8 cellular contexts compared by ENCODE assay signal in the genomic region with DNA sequence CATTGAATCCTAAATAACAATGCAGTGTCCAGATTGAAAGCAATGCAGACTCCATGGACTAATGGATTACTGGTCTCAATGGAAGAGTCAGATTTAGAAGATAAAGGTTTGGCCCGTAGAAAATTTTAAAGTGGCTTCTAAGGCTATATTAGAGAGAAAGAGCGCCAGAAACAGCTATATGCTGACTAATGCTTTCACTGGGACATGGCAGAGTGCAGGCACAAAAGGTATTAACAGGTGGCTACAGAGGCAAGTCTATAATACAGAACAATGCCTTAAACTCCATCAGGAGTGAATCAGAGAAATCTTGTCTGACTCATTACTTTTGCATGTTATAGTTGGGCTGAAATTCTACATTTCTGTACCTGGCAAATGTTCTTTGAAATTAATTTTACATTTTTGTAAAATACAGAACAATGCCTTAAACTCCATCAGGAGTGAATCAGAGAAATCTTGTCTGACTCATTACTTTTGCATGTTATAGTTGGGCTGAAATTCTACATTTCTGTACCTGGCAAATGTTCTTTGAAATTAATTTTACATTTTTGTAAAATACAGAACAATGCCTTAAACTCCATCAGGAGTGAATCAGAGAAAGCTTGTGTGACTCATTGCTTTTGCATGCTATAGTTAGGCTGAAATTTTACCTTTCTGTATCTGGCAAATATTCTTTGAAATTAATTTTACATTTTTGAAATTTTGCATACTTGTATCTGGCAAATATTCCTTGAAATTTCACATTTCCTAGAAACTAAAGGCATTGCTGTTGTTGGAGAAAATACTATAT.
A peak's percentile ranks its signal among the peaks of the same experiment; 100 is the strongest.
DNase-seq lines count a peak whose midpoint lies in the region; ATAC-seq, FAIRE-seq and TF ChIP-seq lines count a peak whose summit lies in the region.
"Not testable (repeated sequence)": the region's sequence is repeated elsewhere in the genome, so short reads cannot be mapped to it uniquely, and the experiment has no call there.

No MANE protein-coding gene starts in this region.

- H3F3A ChIP-seq in PC-3 (ENCODE audit: low read length, unreplicated experiment) = not testable (repeated sequence)
- H3F3A ChIP-seq in SK-N-SH (replicated peaks; ENCODE audit: insufficient read depth) = peaks cover 27% of the 10 kb centered on the region

- not testable (repeated sequence) for H3K9me3 ChIP-seq in MG63; PC-3 (ENCODE audit: low read length); SK-N-SH; osteoblast (ENCODE audit: low read depth, low read length)

- H2AFZ ChIP-seq in PC-3 (ENCODE audit: low read length); SK-N-SH (ENCODE audit: low read depth); osteoblast (ENCODE audit: low read length): not testable (repeated sequence)

- 6% methylated on average over 2 of the region's 2 CpGs for WGBS in SK-N-SH (ENCODE audit: low lambda C conversion rate)

- intact Hi-C loops in PC-3 (cut with micrococcal nuclease) = not testable (repeated sequence)

- in situ Hi-C loops in astrocyte of the spinal cord (cut with HindIII; ENCODE audit: low sequenced_read_pairs) = not testable (repeated sequence)

- H3K9me2 ChIP-seq in PC-3 (replicated peaks; ENCODE audit: low read length); SK-N-SH: not testable (repeated sequence)

- H3K79me2 ChIP-seq in PC-3 (ENCODE audit: low read length); SK-N-SH (ENCODE audit: insufficient read depth); osteoblast (ENCODE audit: insufficient read depth, low read length): not testable (repeated sequence)

- DNase-seq in H54 (ENCODE audit: insufficient read length, low spot score); SK-N-SH: not testable (repeated sequence)
- DNase-seq in MG63 (peak; percentile 43), PC-3 (peak; percentile 44), astrocyte of the spinal cord (ENCODE audit: low read depth, low spot score) (peak; percentile 62), fibroblast of pulmonary artery (ENCODE audit: low read depth) (peak; percentile 35), osteoblast (ENCODE audit: insufficient read length, low spot score, missing footprints) (peak; percentile 29), urothelium cell line (ENCODE audit: low spot score) (peak; percentile 47)

- POLR2A ChIA-PET in PC-3 (lab: Charles Lee; ENCODE audit: unreplicated experiment); SK-N-SH (lab: Yijun Ruan, JAX): not testable (repeated sequence)

- not testable (repeated sequence) for ATAC-seq in PC-3

- peak overlapping the region; percentile 12; the same call in 1 of the 2 replicates for H3K4me2 ChIP-seq in PC-3 (ENCODE audit: low read length)
- peak overlapping the region; percentile 5; the same call in 1 of the 2 replicates for H3K4me2 ChIP-seq in SK-N-SH
- H3K4me2 ChIP-seq in osteoblast (ENCODE audit: insufficient read depth, low read length) = not testable (repeated sequence)

- TF ChIP-seq CTCF in PC-3 (conservative IDR thresholded peaks at IDR 0.05; ENCODE audit: low read depth, low read length); SK-N-SH (IDR thresholded peaks at IDR 0.05); astrocyte of the spinal cord (IDR thresholded peaks at IDR 0.05; ENCODE audit: low read depth, low read length); fibroblast of pulmonary artery (IDR thresholded peaks at IDR 0.05; ENCODE audit: low read length, missing control alignments); osteoblast (IDR thresholded peaks at IDR 0.05; ENCODE audit: extremely low read depth, low read depth, low read length): not testable (repeated sequence)

- TF ChIP-seq EP300 in SK-N-SH (IDR thresholded peaks at IDR 0.05; ENCODE audit: borderline replicate concordance in 1 of 2, low read depth in 1 of 2, low read length in 1 of 2) = peak in 1 of 2 experiments; percentile 67; a peak in 2 of 4 replicates

- CTCF ChIA-PET in PC-3 (lab: Charles Lee); SK-N-SH (lab: Yijun Ruan, JAX): not testable (repeated sequence)

- not testable (repeated sequence) for H3K4me3 ChIP-seq in MG63; PC-3 (ENCODE audit: low read length); SK-N-SH (ENCODE audit: low read depth in 2 of 2, low read length in 1 of 2); astrocyte of the spinal cord (ENCODE audit: low read depth, low read length); fibroblast of pulmonary artery (replicated peaks; ENCODE audit: low read depth, low read length); osteoblast (ENCODE audit: insufficient read depth, low read length)

- TF ChIP-seq RAD21 in SK-N-SH (IDR thresholded peaks at IDR 0.05; ENCODE audit: low read length) = not testable (repeated sequence)

- peak; percentile 98 for FAIRE-seq in H54 (lab: Jason Lieb, UNC)
- not testable (repeated sequence) for FAIRE-seq in urothelium cell line (lab: Jason Lieb, UNC)

- peak overlapping the region; percentile 31; the same call in 1 of the 2 replicates for H3K9ac ChIP-seq in PC-3 (ENCODE audit: low read length)
- not testable (repeated sequence) for H3K9ac ChIP-seq in SK-N-SH

- H3K36me3 ChIP-seq in MG63; PC-3 (ENCODE audit: low read depth, low read length); SK-N-SH (replicated peaks in 1 of 2; ENCODE audit: control insufficient read depth in 1 of 2, insufficient read depth in 2 of 2, low read length in 1 of 2); osteoblast (ENCODE audit: insufficient read depth, low read length): not testable (repeated sequence)

- H3K27ac ChIP-seq in PC-3 (ENCODE audit: low read length) = peak overlapping the region; percentile 77
- peak overlapping the region in 1 of 2 experiments; percentile 61; a peak in 2 of 4 replicates for H3K27ac ChIP-seq in SK-N-SH (ENCODE audit: low read depth in 2 of 2, low read length in 1 of 2)
- not testable (repeated sequence) for H3K27ac ChIP-seq in osteoblast (ENCODE audit: low read depth, low read length)

- BruUV-seq in PC-3 (replicated peaks; lab: Mats Ljungman, UMichigan) = not testable (repeated sequence)

- H3K4me1 ChIP-seq in PC-3 (ENCODE audit: insufficient read depth, low read length) = peaks cover 11% of the 10 kb centered on the region
- H3K4me1 ChIP-seq in SK-N-SH (ENCODE audit: control insufficient read depth in 1 of 2, insufficient read depth in 2 of 2, low read depth in 1 of 2, low read length in 1 of 2) = 0 out of 4 replicates have a peak, but pooled peaks cover 0 to 11% of the 10 kb centered on the region in 2 experiments
- not testable (repeated sequence) for H3K4me1 ChIP-seq in osteoblast (ENCODE audit: insufficient read depth, low read length)

- H3K27me3 ChIP-seq in MG63; PC-3 (ENCODE audit: low read length); SK-N-SH (ENCODE audit: insufficient read depth); osteoblast (ENCODE audit: insufficient read depth, low read length): not testable (repeated sequence)

- not testable (repeated sequence) for H4K20me1 ChIP-seq in PC-3 (ENCODE audit: low read length); SK-N-SH (ENCODE audit: insufficient read depth); osteoblast (ENCODE audit: insufficient read depth, low read length)

- TF ChIP-seq POLR2A in H54 (IDR thresholded peaks at IDR 0.05; ENCODE audit: low read depth, low read length) = not testable (repeated sequence)

TF ChIP-seq in SK-N-SH, 30 proteins besides CTCF, POLR2A, EP300 and RAD21:
- TF ChIP-seq TCF12 (IDR thresholded peaks at IDR 0.05) (peak; percentile 68), FOXM1 (IDR thresholded peaks at IDR 0.05; ENCODE audit: low read depth) (0 out of 2 replicates have a peak, but pooled peaks have one; percentile 61), FOSL2 (IDR thresholded peaks at IDR 0.05; ENCODE audit: borderline replicate concordance, low read depth) (peak; percentile 80), NFIC (IDR thresholded peaks at IDR 0.05; ENCODE audit: borderline replicate concordance) (peak; percentile 25; the same call in 1 of the 2 replicates), JUND (IDR thresholded peaks at IDR 0.05) (peak; percentile 76), TEAD4 (IDR thresholded peaks at IDR 0.05; ENCODE audit: borderline replicate concordance, insufficient read depth) (peak; percentile 53; the same call in 1 of the 2 replicates)
- TF ChIP-seq, protein P1, sequence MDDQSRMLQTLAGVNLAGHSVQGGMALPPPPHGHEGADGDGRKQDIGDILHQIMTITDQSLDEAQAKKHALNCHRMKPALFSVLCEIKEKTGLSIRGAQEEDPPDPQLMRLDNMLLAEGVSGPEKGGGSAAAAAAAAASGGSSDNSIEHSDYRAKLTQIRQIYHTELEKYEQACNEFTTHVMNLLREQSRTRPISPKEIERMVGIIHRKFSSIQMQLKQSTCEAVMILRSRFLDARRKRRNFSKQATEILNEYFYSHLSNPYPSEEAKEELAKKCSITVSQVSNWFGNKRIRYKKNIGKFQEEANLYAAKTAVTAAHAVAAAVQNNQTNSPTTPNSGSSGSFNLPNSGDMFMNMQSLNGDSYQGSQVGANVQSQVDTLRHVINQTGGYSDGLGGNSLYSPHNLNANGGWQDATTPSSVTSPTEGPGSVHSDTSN (IDR thresholded peaks at IDR 0.05) = peak; percentile 48
